In genomic region chr1:56302878-56303277, GRCh38 we compare ENCODE assay signal across 14 cellular contexts.
"Had no signal": no experiment of that assay in that cellular context is flagged by ENCODE, and none has a peak within 500 bp of the region (broad histone marks: within the 10 kb centered on the region; RNA-seq: fewer than 3 reads in every experiment).

No MANE protein-coding gene starts in this region.

- FAIRE-seq: endometrium, islet of Langerhans, pancreas had no signal

- H3K36me3 Mint-ChIP-seq: activated naive CD4-positive, alpha-beta T cell treated with anti-CD3 and anti-CD28 coated beads, Interleukin-2, amount 10 ng/mL, durations not matched to agents 7 days and 5 days; naive thymus-derived CD8-positive, alpha-beta T cell; stimulated activated memory B cell treated with anti-CD40 and anti-IgM and Interleukin-4, amounts not matched to agents 10 μg/mL and 1 μg/mL and 100 μg/mL, for 72 hours had no signal

- ATAC-seq: activated T-helper 17 cell treated with anti-CD3 and anti-CD28 coated beads, Interleukin-2, amount 50 U/mL, for 72 hours; left lung; mucosa of descending colon; naive thymus-derived CD8-positive, alpha-beta T cell; pancreas; stimulated activated memory B cell treated with anti-CD40 and anti-IgM and Interleukin-4, amounts not matched to agents 10 μg/mL and 1 μg/mL and 100 μg/mL, for 72 hours had no signal

- H3K4me3 Mint-ChIP-seq: activated CD4-positive, alpha-beta T cell treated with anti-CD3 and anti-CD28 coated beads, Interleukin-2, amount 10 ng/mL, durations not matched to agents 7 days and 5 days; activated naive CD4-positive, alpha-beta T cell treated with anti-CD3 and anti-CD28 coated beads, Interleukin-2, amount 10 ng/mL, durations not matched to agents 7 days and 5 days; activated T-helper 17 cell treated with anti-CD3 and anti-CD28 coated beads, Interleukin-2, amount 50 U/mL, for 72 hours; naive thymus-derived CD8-positive, alpha-beta T cell; stimulated activated memory B cell treated with anti-CD40 and anti-IgM and Interleukin-4, amounts not matched to agents 10 μg/mL and 1 μg/mL and 100 μg/mL, for 72 hours had no signal

- H3K4me1 Mint-ChIP-seq: activated CD4-positive, alpha-beta T cell treated with anti-CD3 and anti-CD28 coated beads, Interleukin-2, amount 10 ng/mL, durations not matched to agents 7 days and 5 days; activated naive CD4-positive, alpha-beta T cell treated with anti-CD3 and anti-CD28 coated beads, Interleukin-2, amount 10 ng/mL, durations not matched to agents 7 days and 5 days; activated T-helper 17 cell treated with anti-CD3 and anti-CD28 coated beads, Interleukin-2, amount 50 U/mL, for 72 hours; naive thymus-derived CD8-positive, alpha-beta T cell; stimulated activated memory B cell treated with anti-CD40 and anti-IgM and Interleukin-4, amounts not matched to agents 10 μg/mL and 1 μg/mL and 100 μg/mL, for 72 hours had no signal

- H3K27me3 Mint-ChIP-seq: activated CD4-positive, alpha-beta T cell treated with anti-CD3 and anti-CD28 coated beads, Interleukin-2, amount 10 ng/mL, durations not matched to agents 7 days and 5 days; activated naive CD4-positive, alpha-beta T cell treated with anti-CD3 and anti-CD28 coated beads, Interleukin-2, amount 10 ng/mL, durations not matched to agents 7 days and 5 days; activated T-helper 17 cell treated with anti-CD3 and anti-CD28 coated beads, Interleukin-2, amount 50 U/mL, for 72 hours; stimulated activated memory B cell treated with anti-CD40 and anti-IgM and Interleukin-4, amounts not matched to agents 10 μg/mL and 1 μg/mL and 100 μg/mL, for 72 hours had no signal

- H3K9me3 Mint-ChIP-seq: activated CD4-positive, alpha-beta T cell treated with anti-CD3 and anti-CD28 coated beads, Interleukin-2, amount 10 ng/mL, durations not matched to agents 7 days and 5 days; activated naive CD4-positive, alpha-beta T cell treated with anti-CD3 and anti-CD28 coated beads, Interleukin-2, amount 10 ng/mL, durations not matched to agents 7 days and 5 days; activated T-helper 17 cell treated with anti-CD3 and anti-CD28 coated beads, Interleukin-2, amount 50 U/mL, for 72 hours; stimulated activated memory B cell treated with anti-CD40 and anti-IgM and Interleukin-4, amounts not matched to agents 10 μg/mL and 1 μg/mL and 100 μg/mL, for 72 hours had no signal

- H3K4me1 ChIP-seq: colonic mucosa, left lung, pancreas had no signal

- H3K36me3 ChIP-seq: colonic mucosa, left lung, pancreas had no signal

- H3K9me3 ChIP-seq: colonic mucosa, left lung, mucosa of descending colon, pancreas had no signal

- H3K27ac ChIP-seq: colonic mucosa, left lung, pancreas had no signal

- H3K27me3 ChIP-seq: colonic mucosa, left lung, pancreas had no signal

- H3K27ac Mint-ChIP-seq: activated CD4-positive, alpha-beta T cell treated with anti-CD3 and anti-CD28 coated beads, Interleukin-2, amount 10 ng/mL, durations not matched to agents 7 days and 5 days; activated naive CD4-positive, alpha-beta T cell treated with anti-CD3 and anti-CD28 coated beads, Interleukin-2, amount 10 ng/mL, durations not matched to agents 7 days and 5 days; activated T-helper 17 cell treated with anti-CD3 and anti-CD28 coated beads, Interleukin-2, amount 50 U/mL, for 72 hours; naive thymus-derived CD8-positive, alpha-beta T cell; stimulated activated memory B cell treated with anti-CD40 and anti-IgM and Interleukin-4, amounts not matched to agents 10 μg/mL and 1 μg/mL and 100 μg/mL, for 72 hours had no signal

- DNase-seq: activated CD4-positive, alpha-beta T cell treated with anti-CD3 and anti-CD28 coated beads, Interleukin-2, amount 10 ng/mL, durations not matched to agents 7 days and 5 days; activated naive CD4-positive, alpha-beta T cell treated with anti-CD3 and anti-CD28 coated beads, Interleukin-2, amount 10 ng/mL, durations not matched to agents 7 days and 5 days; caudate nucleus; colonic mucosa; left lung; mucosa of descending colon; naive thymus-derived CD8-positive, alpha-beta T cell; pancreas; retina; stimulated activated CD4-positive, alpha-beta T cell treated with anti-CD3 and anti-CD28 coated beads, Interleukin-2, amount 100 ng/mL, for 48 hours had no signal

- H3K4me3 ChIP-seq: colonic mucosa, left lung, mucosa of descending colon, pancreas had no signal
